In the genomic region with DNA sequence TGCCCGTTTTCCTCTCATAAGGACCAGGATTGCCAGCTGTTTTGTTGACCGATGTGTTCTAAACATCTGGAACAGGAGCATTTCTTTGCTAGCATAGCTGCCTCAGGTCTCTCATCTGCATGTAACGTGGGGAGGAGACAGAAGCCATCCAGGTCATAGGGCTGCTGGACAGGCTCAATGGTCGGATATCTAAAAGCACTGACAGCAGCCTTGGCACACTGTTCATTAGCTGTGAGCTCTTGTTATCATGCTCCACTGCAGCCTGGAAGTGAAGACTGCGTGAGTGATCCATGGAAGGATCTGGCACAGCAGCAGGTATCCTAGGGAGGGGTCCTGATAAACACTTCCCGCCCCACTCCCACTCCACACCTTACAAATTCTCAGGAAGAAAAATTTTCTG, we compare ENCODE assay signal across 2 cellular contexts.
TF ChIP-seq lines count a peak whose summit lies in the region.

No MANE protein-coding gene starts in this region.

TF ChIP-seq in SK-N-SH, 30 proteins besides CTCF, POLR2A, EP300 and RAD21:
- TF ChIP-seq NRF1 (IDR thresholded peaks at IDR 0.05; ENCODE audit: low read depth, low read length) (no peak), ELF1 (IDR thresholded peaks at IDR 0.05) (no peak), CHD2 (IDR thresholded peaks at IDR 0.05; ENCODE audit: low read length, partially characterized antibody) (peak; percentile 69), EZH2phosphoT487 (IDR thresholded peaks at IDR 0.05; ENCODE audit: borderline replicate concordance, low read depth) (no peak), RFX5 (IDR thresholded peaks at IDR 0.05; ENCODE audit: low read length) (no peak), JUND (IDR thresholded peaks at IDR 0.05) (no peak), RCOR1 (IDR thresholded peaks at IDR 0.05; ENCODE audit: low read length) (peak; percentile 76; the same call in 1 of the 2 replicates), GATA2 (CRISPR knock-in tag; IDR thresholded peaks at IDR 0.05) (peak; percentile 93), GABPA (IDR thresholded peaks at IDR 0.05; ENCODE audit: low read depth) (no peak), YY1 (IDR thresholded peaks at IDR 0.05; ENCODE audit: low read depth) (no peak), MEF2A (IDR thresholded peaks at IDR 0.05; ENCODE audit: borderline replicate concordance, low read depth) (no peak), TEAD4 (IDR thresholded peaks at IDR 0.05; ENCODE audit: borderline replicate concordance, insufficient read depth) (no peak), FOXJ3 (CRISPR knock-in tag; IDR thresholded peaks at IDR 0.05) (peak; percentile 94), FOSL2 (IDR thresholded peaks at IDR 0.05; ENCODE audit: borderline replicate concordance, low read depth) (no peak), TAF1 (IDR thresholded peaks at IDR 0.05; ENCODE audit: borderline replicate concordance, low read depth, low read length) (no peak), RXRA (IDR thresholded peaks at IDR 0.05; ENCODE audit: borderline replicate concordance, low read depth) (no peak), MXI1 (IDR thresholded peaks at IDR 0.05; ENCODE audit: low read depth, low read length) (peak; percentile 65)
- TF ChIP-seq, protein P1, sequence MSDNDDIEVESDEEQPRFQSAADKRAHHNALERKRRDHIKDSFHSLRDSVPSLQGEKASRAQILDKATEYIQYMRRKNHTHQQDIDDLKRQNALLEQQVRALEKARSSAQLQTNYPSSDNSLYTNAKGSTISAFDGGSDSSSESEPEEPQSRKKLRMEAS (IDR thresholded peaks at IDR 0.05; ENCODE audit: low read depth): no peak
- TF ChIP-seq, protein P2, sequence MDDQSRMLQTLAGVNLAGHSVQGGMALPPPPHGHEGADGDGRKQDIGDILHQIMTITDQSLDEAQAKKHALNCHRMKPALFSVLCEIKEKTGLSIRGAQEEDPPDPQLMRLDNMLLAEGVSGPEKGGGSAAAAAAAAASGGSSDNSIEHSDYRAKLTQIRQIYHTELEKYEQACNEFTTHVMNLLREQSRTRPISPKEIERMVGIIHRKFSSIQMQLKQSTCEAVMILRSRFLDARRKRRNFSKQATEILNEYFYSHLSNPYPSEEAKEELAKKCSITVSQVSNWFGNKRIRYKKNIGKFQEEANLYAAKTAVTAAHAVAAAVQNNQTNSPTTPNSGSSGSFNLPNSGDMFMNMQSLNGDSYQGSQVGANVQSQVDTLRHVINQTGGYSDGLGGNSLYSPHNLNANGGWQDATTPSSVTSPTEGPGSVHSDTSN (IDR thresholded peaks at IDR 0.05): no peak
- TF ChIP-seq, protein P3, sequence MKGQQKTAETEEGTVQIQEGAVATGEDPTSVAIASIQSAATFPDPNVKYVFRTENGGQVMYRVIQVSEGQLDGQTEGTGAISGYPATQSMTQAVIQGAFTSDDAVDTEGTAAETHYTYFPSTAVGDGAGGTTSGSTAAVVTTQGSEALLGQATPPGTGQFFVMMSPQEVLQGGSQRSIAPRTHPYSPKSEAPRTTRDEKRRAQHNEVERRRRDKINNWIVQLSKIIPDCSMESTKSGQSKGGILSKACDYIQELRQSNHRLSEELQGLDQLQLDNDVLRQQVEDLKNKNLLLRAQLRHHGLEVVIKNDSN (IDR thresholded peaks at IDR 0.05; ENCODE audit: borderline replicate concordance, low read depth): no peak
- TF ChIP-seq, protein P4, sequence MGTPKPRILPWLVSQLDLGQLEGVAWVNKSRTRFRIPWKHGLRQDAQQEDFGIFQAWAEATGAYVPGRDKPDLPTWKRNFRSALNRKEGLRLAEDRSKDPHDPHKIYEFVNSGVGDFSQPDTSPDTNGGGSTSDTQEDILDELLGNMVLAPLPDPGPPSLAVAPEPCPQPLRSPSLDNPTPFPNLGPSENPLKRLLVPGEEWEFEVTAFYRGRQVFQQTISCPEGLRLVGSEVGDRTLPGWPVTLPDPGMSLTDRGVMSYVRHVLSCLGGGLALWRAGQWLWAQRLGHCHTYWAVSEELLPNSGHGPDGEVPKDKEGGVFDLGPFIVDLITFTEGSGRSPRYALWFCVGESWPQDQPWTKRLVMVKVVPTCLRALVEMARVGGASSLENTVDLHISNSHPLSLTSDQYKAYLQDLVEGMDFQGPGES (IDR thresholded peaks at IDR 0.05; ENCODE audit: low read depth, low read length): no peak
- TF ChIP-seq, protein P5, sequence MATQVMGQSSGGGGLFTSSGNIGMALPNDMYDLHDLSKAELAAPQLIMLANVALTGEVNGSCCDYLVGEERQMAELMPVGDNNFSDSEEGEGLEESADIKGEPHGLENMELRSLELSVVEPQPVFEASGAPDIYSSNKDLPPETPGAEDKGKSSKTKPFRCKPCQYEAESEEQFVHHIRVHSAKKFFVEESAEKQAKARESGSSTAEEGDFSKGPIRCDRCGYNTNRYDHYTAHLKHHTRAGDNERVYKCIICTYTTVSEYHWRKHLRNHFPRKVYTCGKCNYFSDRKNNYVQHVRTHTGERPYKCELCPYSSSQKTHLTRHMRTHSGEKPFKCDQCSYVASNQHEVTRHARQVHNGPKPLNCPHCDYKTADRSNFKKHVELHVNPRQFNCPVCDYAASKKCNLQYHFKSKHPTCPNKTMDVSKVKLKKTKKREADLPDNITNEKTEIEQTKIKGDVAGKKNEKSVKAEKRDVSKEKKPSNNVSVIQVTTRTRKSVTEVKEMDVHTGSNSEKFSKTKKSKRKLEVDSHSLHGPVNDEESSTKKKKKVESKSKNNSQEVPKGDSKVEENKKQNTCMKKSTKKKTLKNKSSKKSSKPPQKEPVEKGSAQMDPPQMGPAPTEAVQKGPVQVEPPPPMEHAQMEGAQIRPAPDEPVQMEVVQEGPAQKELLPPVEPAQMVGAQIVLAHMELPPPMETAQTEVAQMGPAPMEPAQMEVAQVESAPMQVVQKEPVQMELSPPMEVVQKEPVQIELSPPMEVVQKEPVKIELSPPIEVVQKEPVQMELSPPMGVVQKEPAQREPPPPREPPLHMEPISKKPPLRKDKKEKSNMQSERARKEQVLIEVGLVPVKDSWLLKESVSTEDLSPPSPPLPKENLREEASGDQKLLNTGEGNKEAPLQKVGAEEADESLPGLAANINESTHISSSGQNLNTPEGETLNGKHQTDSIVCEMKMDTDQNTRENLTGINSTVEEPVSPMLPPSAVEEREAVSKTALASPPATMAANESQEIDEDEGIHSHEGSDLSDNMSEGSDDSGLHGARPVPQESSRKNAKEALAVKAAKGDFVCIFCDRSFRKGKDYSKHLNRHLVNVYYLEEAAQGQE (IDR thresholded peaks at IDR 0.05; ENCODE audit: low read depth, low read length): no peak
- TF ChIP-seq, protein P6, sequence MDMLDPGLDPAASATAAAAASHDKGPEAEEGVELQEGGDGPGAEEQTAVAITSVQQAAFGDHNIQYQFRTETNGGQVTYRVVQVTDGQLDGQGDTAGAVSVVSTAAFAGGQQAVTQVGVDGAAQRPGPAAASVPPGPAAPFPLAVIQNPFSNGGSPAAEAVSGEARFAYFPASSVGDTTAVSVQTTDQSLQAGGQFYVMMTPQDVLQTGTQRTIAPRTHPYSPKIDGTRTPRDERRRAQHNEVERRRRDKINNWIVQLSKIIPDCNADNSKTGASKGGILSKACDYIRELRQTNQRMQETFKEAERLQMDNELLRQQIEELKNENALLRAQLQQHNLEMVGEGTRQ (IDR thresholded peaks at IDR 0.05; ENCODE audit: borderline replicate concordance, low read depth, low read length): no peak

TF ChIP-seq in H1, 55 proteins besides CTCF, POLR2A, EP300 and RAD21:
- no peak for TF ChIP-seq TBP (IDR thresholded peaks at IDR 0.05; ENCODE audit: low read depth, low read length)
- no peak for TF ChIP-seq GTF2F1 (IDR thresholded peaks at IDR 0.05; ENCODE audit: borderline replicate concordance, low read depth, low read length)
- TF ChIP-seq POLR2AphosphoS5 (IDR thresholded peaks at IDR 0.05; ENCODE audit: low read depth, low read length): no peak
- TF ChIP-seq JUN (IDR thresholded peaks at IDR 0.05; ENCODE audit: low read depth, low read length): no peak
- no peak for TF ChIP-seq FOSL1 (IDR thresholded peaks at IDR 0.05; ENCODE audit: insufficient read depth, low read depth, low read length)
- TF ChIP-seq SRF (IDR thresholded peaks at IDR 0.05; ENCODE audit: low read depth, low read length): no peak
- no peak for TF ChIP-seq MAFK (IDR thresholded peaks at IDR 0.05; ENCODE audit: low read depth, low read length)
- no peak for TF ChIP-seq TEAD4 (IDR thresholded peaks at IDR 0.05; ENCODE audit: low read depth, low read length)
- TF ChIP-seq, protein P7, sequence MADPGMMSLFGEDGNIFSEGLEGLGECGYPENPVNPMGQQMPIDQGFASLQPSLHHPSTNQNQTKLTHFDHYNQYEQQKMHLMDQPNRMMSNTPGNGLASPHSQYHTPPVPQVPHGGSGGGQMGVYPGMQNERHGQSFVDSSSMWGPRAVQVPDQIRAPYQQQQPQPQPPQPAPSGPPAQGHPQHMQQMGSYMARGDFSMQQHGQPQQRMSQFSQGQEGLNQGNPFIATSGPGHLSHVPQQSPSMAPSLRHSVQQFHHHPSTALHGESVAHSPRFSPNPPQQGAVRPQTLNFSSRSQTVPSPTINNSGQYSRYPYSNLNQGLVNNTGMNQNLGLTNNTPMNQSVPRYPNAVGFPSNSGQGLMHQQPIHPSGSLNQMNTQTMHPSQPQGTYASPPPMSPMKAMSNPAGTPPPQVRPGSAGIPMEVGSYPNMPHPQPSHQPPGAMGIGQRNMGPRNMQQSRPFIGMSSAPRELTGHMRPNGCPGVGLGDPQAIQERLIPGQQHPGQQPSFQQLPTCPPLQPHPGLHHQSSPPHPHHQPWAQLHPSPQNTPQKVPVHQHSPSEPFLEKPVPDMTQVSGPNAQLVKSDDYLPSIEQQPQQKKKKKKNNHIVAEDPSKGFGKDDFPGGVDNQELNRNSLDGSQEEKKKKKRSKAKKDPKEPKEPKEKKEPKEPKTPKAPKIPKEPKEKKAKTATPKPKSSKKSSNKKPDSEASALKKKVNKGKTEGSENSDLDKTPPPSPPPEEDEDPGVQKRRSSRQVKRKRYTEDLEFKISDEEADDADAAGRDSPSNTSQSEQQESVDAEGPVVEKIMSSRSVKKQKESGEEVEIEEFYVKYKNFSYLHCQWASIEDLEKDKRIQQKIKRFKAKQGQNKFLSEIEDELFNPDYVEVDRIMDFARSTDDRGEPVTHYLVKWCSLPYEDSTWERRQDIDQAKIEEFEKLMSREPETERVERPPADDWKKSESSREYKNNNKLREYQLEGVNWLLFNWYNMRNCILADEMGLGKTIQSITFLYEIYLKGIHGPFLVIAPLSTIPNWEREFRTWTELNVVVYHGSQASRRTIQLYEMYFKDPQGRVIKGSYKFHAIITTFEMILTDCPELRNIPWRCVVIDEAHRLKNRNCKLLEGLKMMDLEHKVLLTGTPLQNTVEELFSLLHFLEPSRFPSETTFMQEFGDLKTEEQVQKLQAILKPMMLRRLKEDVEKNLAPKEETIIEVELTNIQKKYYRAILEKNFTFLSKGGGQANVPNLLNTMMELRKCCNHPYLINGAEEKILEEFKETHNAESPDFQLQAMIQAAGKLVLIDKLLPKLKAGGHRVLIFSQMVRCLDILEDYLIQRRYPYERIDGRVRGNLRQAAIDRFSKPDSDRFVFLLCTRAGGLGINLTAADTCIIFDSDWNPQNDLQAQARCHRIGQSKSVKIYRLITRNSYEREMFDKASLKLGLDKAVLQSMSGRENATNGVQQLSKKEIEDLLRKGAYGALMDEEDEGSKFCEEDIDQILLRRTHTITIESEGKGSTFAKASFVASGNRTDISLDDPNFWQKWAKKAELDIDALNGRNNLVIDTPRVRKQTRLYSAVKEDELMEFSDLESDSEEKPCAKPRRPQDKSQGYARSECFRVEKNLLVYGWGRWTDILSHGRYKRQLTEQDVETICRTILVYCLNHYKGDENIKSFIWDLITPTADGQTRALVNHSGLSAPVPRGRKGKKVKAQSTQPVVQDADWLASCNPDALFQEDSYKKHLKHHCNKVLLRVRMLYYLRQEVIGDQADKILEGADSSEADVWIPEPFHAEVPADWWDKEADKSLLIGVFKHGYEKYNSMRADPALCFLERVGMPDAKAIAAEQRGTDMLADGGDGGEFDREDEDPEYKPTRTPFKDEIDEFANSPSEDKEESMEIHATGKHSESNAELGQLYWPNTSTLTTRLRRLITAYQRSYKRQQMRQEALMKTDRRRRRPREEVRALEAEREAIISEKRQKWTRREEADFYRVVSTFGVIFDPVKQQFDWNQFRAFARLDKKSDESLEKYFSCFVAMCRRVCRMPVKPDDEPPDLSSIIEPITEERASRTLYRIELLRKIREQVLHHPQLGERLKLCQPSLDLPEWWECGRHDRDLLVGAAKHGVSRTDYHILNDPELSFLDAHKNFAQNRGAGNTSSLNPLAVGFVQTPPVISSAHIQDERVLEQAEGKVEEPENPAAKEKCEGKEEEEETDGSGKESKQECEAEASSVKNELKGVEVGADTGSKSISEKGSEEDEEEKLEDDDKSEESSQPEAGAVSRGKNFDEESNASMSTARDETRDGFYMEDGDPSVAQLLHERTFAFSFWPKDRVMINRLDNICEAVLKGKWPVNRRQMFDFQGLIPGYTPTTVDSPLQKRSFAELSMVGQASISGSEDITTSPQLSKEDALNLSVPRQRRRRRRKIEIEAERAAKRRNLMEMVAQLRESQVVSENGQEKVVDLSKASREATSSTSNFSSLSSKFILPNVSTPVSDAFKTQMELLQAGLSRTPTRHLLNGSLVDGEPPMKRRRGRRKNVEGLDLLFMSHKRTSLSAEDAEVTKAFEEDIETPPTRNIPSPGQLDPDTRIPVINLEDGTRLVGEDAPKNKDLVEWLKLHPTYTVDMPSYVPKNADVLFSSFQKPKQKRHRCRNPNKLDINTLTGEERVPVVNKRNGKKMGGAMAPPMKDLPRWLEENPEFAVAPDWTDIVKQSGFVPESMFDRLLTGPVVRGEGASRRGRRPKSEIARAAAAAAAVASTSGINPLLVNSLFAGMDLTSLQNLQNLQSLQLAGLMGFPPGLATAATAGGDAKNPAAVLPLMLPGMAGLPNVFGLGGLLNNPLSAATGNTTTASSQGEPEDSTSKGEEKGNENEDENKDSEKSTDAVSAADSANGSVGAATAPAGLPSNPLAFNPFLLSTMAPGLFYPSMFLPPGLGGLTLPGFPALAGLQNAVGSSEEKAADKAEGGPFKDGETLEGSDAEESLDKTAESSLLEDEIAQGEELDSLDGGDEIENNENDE (IDR thresholded peaks at IDR 0.05; ENCODE audit: insufficient replicate concordance, low read length): no peak
- no peak for TF ChIP-seq SP2 (IDR thresholded peaks at IDR 0.05; ENCODE audit: low read length)
- TF ChIP-seq, protein P8, sequence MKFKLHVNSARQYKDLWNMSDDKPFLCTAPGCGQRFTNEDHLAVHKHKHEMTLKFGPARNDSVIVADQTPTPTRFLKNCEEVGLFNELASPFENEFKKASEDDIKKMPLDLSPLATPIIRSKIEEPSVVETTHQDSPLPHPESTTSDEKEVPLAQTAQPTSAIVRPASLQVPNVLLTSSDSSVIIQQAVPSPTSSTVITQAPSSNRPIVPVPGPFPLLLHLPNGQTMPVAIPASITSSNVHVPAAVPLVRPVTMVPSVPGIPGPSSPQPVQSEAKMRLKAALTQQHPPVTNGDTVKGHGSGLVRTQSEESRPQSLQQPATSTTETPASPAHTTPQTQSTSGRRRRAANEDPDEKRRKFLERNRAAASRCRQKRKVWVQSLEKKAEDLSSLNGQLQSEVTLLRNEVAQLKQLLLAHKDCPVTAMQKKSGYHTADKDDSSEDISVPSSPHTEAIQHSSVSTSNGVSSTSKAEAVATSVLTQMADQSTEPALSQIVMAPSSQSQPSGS (IDR thresholded peaks at IDR 0.05; ENCODE audit: low read length): no peak
- no peak for TF ChIP-seq BACH1 (IDR thresholded peaks at IDR 0.05; ENCODE audit: low read length)
- no peak for TF ChIP-seq RNF2 (IDR thresholded peaks at IDR 0.05; ENCODE audit: borderline replicate concordance, low read depth, low read length, missing control alignments, poor library complexity, severe bottlenecking)
- no peak for TF ChIP-seq KDM5A (IDR thresholded peaks at IDR 0.05; ENCODE audit: low read length)
TF ChIP-seq in H1: peak in this region for 0.
